Comparison of ENCODE assay signal across 7 cellular contexts in the genomic region with DNA sequence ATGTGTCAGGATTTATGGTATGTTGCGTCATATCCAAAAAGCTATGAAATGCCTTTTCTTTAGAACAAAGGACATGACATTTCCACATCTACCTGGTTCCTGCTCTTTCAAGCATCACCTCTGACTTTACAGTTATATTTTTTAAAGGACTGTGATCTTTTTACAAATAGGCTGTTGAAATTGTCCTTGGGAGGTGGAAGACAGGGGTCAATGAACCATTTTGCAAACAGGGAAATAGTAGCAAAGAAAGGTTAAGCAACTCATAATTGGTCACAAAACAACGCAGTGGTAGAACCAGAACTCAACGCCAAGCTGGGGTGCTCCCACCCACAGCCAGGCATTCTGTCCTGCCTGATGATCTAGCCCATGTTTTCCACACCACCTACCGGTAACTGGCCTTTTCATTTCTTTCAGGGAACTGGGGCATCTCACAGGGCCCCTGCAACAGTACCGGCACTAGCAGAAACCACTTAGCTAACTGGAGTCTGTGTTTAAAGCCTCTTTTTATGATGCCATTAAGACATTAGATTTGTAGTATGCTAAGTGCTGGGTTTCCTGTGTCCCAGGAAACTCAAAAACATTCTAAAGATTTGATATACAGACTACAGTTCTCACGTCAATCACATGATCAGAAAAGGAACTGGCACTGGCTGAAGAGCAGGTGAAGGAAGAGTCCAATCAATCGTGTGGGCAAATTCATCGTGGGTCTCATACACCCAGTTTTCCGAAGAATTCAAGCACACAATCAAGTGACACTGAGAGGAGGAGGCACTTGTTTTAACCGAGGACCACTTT. TPM values are rescaled to one million over a fixed set of nuclear protein-coding genes. Genes with fewer than 3 reads are reported as not detected.
DNase-seq lines count a peak whose midpoint lies in the region; ATAC-seq lines count a peak whose summit lies in the region.

No MANE protein-coding gene starts in this region.

- peaks cover 47% of the 10 kb centered on the region for H3K36me3 Mint-ChIP-seq in natural killer cell treated with Interleukin-12 subunit alpha and Interleukin-12 subunit beta and Interleukin-15 and Interleukin-18, amount 100 ng/mL, for 72 hours

- peaks cover 79% of the 10 kb centered on the region for H3K36me3 ChIP-seq in SJSA1
- peaks cover 23% of the 10 kb centered on the region for H3K36me3 ChIP-seq in effector memory CD4-positive, alpha-beta T cell (ENCODE audit: control insufficient read depth, insufficient read depth, low read length)

- H3K4me1 ChIP-seq in SJSA1 (replicated peaks) = peaks cover 40% of the 10 kb centered on the region
- H3K4me1 ChIP-seq in effector memory CD4-positive, alpha-beta T cell (ENCODE audit: control insufficient read depth, insufficient read depth, low read length, poor library complexity, severe bottlenecking) = peaks cover 30% of the 10 kb centered on the region

- H3K4me1 Mint-ChIP-seq in natural killer cell treated with Interleukin-12 subunit alpha and Interleukin-12 subunit beta and Interleukin-15 and Interleukin-18, amount 100 ng/mL, for 72 hours (ENCODE audit: low read depth in 2 of 2) = peaks cover 48 to 84% of the 10 kb centered on the region in 2 donors

- H3K27me3 Mint-ChIP-seq in natural killer cell treated with Interleukin-12 subunit alpha and Interleukin-12 subunit beta and Interleukin-15 and Interleukin-18, amount 100 ng/mL, for 72 hours = no peaks in the 10 kb centered on the region

- H3K27me3 ChIP-seq in SJSA1 (replicated peaks) = no peaks in the 10 kb centered on the region
- H3K27me3 ChIP-seq in effector memory CD4-positive, alpha-beta T cell (replicated peaks; ENCODE audit: control insufficient read depth, insufficient read depth, low read length, poor library complexity, severe bottlenecking) = no peaks in the 10 kb centered on the region

- no peak overlapping the region for H3K4me3 ChIP-seq in SJSA1
- H3K4me3 ChIP-seq in effector memory CD4-positive, alpha-beta T cell (ENCODE audit: insufficient read depth, low read depth, low read length, poor library complexity, severe bottlenecking) = peak overlapping the region; percentile 52

- no peaks in the 10 kb centered on the region for H3K9me3 ChIP-seq in SJSA1 (replicated peaks)
- no peaks in the 10 kb centered on the region for H3K9me3 ChIP-seq in effector memory CD4-positive, alpha-beta T cell (ENCODE audit: control insufficient read depth, low read length)

- H3K4me3 Mint-ChIP-seq in natural killer cell treated with Interleukin-12 subunit alpha and Interleukin-12 subunit beta and Interleukin-15 and Interleukin-18, amount 100 ng/mL, for 72 hours = peak overlapping the region; percentile 89

- peak overlapping the region; percentile 92 to 99 for H3K27ac Mint-ChIP-seq in natural killer cell treated with Interleukin-12 subunit alpha and Interleukin-12 subunit beta and Interleukin-15 and Interleukin-18, amount 100 ng/mL, for 72 hours

- peak; percentile 51 for DNase-seq in HCEC 1CT
- DNase-seq in SJSA1 (ENCODE audit: low read depth in 1 of 2, low spot score in 2 of 2) = no peak
- DNase-seq in effector memory CD4-positive, alpha-beta T cell = no peak
- DNase-seq in natural killer cell treated with Interleukin-12 subunit alpha and Interleukin-12 subunit beta and Interleukin-15 and Interleukin-18, amount 100 ng/mL, for 72 hours (ENCODE audit: low spot score) = no peak
- DNase-seq in NCI-H1417 treated with DMSO at 0.1 percent for 48 hours (lab: John Stamatoyannopoulos, UW) = no peak
- DNase-seq in epidermal melanocyte (ENCODE audit: insufficient read length, low spot score) = no peak
- no peak for DNase-seq in foreskin melanocyte

- ATAC-seq in natural killer cell treated with Interleukin-12 subunit alpha and Interleukin-12 subunit beta and Interleukin-15 and Interleukin-18, amount 100 ng/mL, for 72 hours = peak; percentile 31 to 60

- peak overlapping the region; percentile 15; the same call in 1 of the 2 replicates for H3K27ac ChIP-seq in SJSA1
- H3K27ac ChIP-seq in effector memory CD4-positive, alpha-beta T cell (ENCODE audit: insufficient read depth, low read length, poor library complexity, severe bottlenecking) = peak overlapping the region; percentile 75

- no peaks in the 10 kb centered on the region for H3K9me3 Mint-ChIP-seq in natural killer cell treated with Interleukin-12 subunit alpha and Interleukin-12 subunit beta and Interleukin-15 and Interleukin-18, amount 100 ng/mL, for 72 hours

RNA-seq across cellular contexts. Expression of gene ZNF217, which starts 13.9 kb away (rescaled TPM):
- 7.7 and 14.1 TPM in 2 replicates for total RNA-seq in SJSA1 (2014; rRNA removed; shearing (Covaris generic))
- total RNA-seq in natural killer cell treated with Interleukin-12 subunit alpha and Interleukin-12 subunit beta and Interleukin-15 and Interleukin-18, amount 100 ng/mL, for 72 hours = 10 to 100 TPM; 39.9 to 48.0 TPM
